ENCODE assay signal across 9 cellular contexts in genomic region chr9:133141833-133142594, GRCh38. TPM values are rescaled to one million over a fixed set of nuclear protein-coding genes. Genes with fewer than 3 reads are reported as not detected.
DNase-seq lines count a peak whose midpoint lies in the region; ATAC-seq lines count a peak whose summit lies in the region.
"Had no signal": no experiment of that assay in that cellular context is flagged by ENCODE, and none has a peak within 500 bp of the region (broad histone marks: within the 10 kb centered on the region; RNA-seq: fewer than 3 reads in every experiment).

No MANE protein-coding gene starts in this region.

- intact Hi-C loops in Right ventricle myocardium superior (cut with DNase I): no loop called here

- no peaks in the 10 kb centered on the region for H3K9me3 Mint-ChIP-seq in stimulated activated memory B cell treated with anti-CD40 and anti-IgM and Interleukin-4, amounts not matched to agents 10 μg/mL and 1 μg/mL and 100 μg/mL, for 72 hours
- H3K9me3 Mint-ChIP-seq: neural crest cell had no signal

- peak overlapping the region; percentile 62 for H3K27ac Mint-ChIP-seq in stimulated activated memory B cell treated with anti-CD40 and anti-IgM and Interleukin-4, amounts not matched to agents 10 μg/mL and 1 μg/mL and 100 μg/mL, for 72 hours

- DNase-seq in NCI-H1092 treated with DMSO at 0.1 percent for 48 hours (lab: John Stamatoyannopoulos, UW) (peak; percentile 70), Right ventricle myocardium superior (peak; percentile 88), H4 (ENCODE audit: low spot score) (no peak), KG1 (lab: John Stamatoyannopoulos, UW) (no peak), D341Med (ENCODE audit: low spot score) (no peak)
- DNase-seq in activated CD8-positive, alpha-beta memory T cell treated with anti-CD3 and anti-CD28 coated beads, Interleukin-2, amount 50 U/mL, for 4 hours: peak; percentile 69

- H3K4me1 Mint-ChIP-seq in stimulated activated memory B cell treated with anti-CD40 and anti-IgM and Interleukin-4, amounts not matched to agents 10 μg/mL and 1 μg/mL and 100 μg/mL, for 72 hours: peaks cover 61% of the 10 kb centered on the region

- H3K4me3 Mint-ChIP-seq in stimulated activated memory B cell treated with anti-CD40 and anti-IgM and Interleukin-4, amounts not matched to agents 10 μg/mL and 1 μg/mL and 100 μg/mL, for 72 hours: peak overlapping the region; percentile 28

- no peaks in the 10 kb centered on the region for H3K27me3 Mint-ChIP-seq in stimulated activated memory B cell treated with anti-CD40 and anti-IgM and Interleukin-4, amounts not matched to agents 10 μg/mL and 1 μg/mL and 100 μg/mL, for 72 hours

- peak; percentile 51 for ATAC-seq in Right ventricle myocardium superior (ENCODE audit: poor library complexity)
- peak; percentile 37 for ATAC-seq in stimulated activated memory B cell treated with anti-CD40 and anti-IgM and Interleukin-4, amounts not matched to agents 10 μg/mL and 1 μg/mL and 100 μg/mL, for 72 hours
- ATAC-seq in GM19452 (IDR thresholded peaks at IDR 0.05; ENCODE audit: unreplicated experiment): no peak

- H3K36me3 Mint-ChIP-seq in stimulated activated memory B cell treated with anti-CD40 and anti-IgM and Interleukin-4, amounts not matched to agents 10 μg/mL and 1 μg/mL and 100 μg/mL, for 72 hours: no peaks in the 10 kb centered on the region

RNA-seq across cellular contexts. Expression of gene RALGDS, which starts 21.0 kb away (rescaled TPM):
- 33.1 TPM for total RNA-seq in Right ventricle myocardium superior
- total RNA-seq in H4 (2014; rRNA removed; shearing (Covaris generic)): 11.9 and 12.6 TPM in 2 replicates

RNA-seq across cellular contexts. Expression of gene GBGT1, which starts 21.7 kb away (rescaled TPM):
- 6.4 TPM for total RNA-seq in Right ventricle myocardium superior
- not detected in 2 replicates for total RNA-seq in H4 (2014; rRNA removed; shearing (Covaris generic))

Comparison
In these comparisons a context has a peak if more than half of its experiments do, and no peak if none do; other contexts are left out.
1. DNase-seq: peak in NCI-H1092 treated with DMSO at 0.1 percent for 48 hours (single experiment), activated CD8-positive, alpha-beta memory T cell treated with anti-CD3 and anti-CD28 coated beads, Interleukin-2, amount 50 U/mL, for 4 hours (single experiment) and Right ventricle myocardium superior (single experiment); none in H4 (single experiment), KG1 (single experiment) and D341Med (single experiment).